In the genomic region with DNA sequence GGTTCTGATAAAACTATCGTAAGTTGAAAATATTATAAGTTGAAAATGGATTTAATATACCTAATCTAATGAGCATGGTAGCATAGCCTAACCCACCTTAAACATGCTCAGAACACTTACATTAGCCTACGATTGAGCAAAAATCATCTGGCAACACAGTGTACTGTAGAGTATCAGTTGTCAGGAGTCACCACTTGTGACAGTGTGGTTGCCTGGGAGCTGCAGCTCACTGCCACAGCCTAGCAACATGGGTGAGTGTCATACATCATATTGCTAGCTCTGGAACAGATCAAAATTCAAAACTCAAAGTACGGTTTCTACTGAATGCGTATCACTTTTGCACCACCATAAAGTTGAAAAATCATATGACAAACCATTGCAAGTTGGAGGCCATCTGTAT, we compare ENCODE assay signal across 26 cellular contexts.
"Had no signal": no experiment of that assay in that cellular context is flagged by ENCODE, and none has a peak within 500 bp of the region (broad histone marks: within the 10 kb centered on the region; RNA-seq: fewer than 3 reads in every experiment).

No MANE protein-coding gene starts in this region.

- H3K9me3 ChIP-seq: colonic mucosa, gastrocnemius medialis, mucosa of descending colon, ovary, right lobe of liver, thoracic aorta, tibial nerve, upper lobe of left lung had no signal

- ATAC-seq: esophagus mucosa; gastrocnemius medialis; left lobe of liver; mucosa of descending colon; naive thymus-derived CD4-positive, alpha-beta T cell; right lobe of liver; stimulated activated naive B cell treated with anti-CD40 and anti-IgM and Interleukin-4, amounts not matched to agents 10 μg/mL and 1 μg/mL and 100 μg/mL, for 72 hours had no signal

- H3K36me3 ChIP-seq: colonic mucosa, gastrocnemius medialis, neural progenitor cell, ovary, right lobe of liver, thoracic aorta, tibial nerve, upper lobe of left lung had no signal

- FAIRE-seq: keratinocyte, small intestine, urothelium cell line had no signal

- H3K27ac ChIP-seq: colonic mucosa, epithelial cell of prostate, gastrocnemius medialis, neural progenitor cell, ovary, right lobe of liver, thoracic aorta, tibial nerve, upper lobe of left lung had no signal

- H3K4me2 ChIP-seq: neural progenitor cell had no signal

- H3K27me3 ChIP-seq: colonic mucosa, gastrocnemius medialis, neural progenitor cell, ovary, right lobe of liver, tibial nerve, upper lobe of left lung had no signal

- H3K4me3 ChIP-seq: colonic mucosa, gastrocnemius medialis, mucosa of descending colon, neural progenitor cell, ovary, right lobe of liver, thoracic aorta, tibial nerve, upper lobe of left lung had no signal

- DNase-seq: colonic mucosa; effector CD8-positive, alpha-beta T cell; endodermal cell; foreskin fibroblast; gastrocnemius medialis; head of caudate nucleus; mesenchymal stem cell; mucosa of descending colon; naive thymus-derived CD4-positive, alpha-beta T cell; occipital lobe; ovary; retina; right lobe of liver; small intestine; stimulated activated CD4-positive, alpha-beta T cell treated with anti-CD3 and anti-CD28 coated beads, Interleukin-15, amount 100 ng/mL, for 24 hours; stimulated activated CD4-positive, alpha-beta T cell treated with anti-CD3 and anti-CD28 coated beads, Interleukin-2, amount 100 ng/mL, for 48 hours; stimulated activated naive B cell treated with anti-CD40 and anti-IgM and Interleukin-4, amounts not matched to agents 10 μg/mL and 1 μg/mL and 100 μg/mL, for 72 hours; upper lobe of left lung had no signal

- H3K4me1 ChIP-seq: colonic mucosa, gastrocnemius medialis, neural progenitor cell, right lobe of liver, tibial nerve, upper lobe of left lung had no signal
